Comparison of ENCODE assay signal across 20 cellular contexts in the genomic region with DNA sequence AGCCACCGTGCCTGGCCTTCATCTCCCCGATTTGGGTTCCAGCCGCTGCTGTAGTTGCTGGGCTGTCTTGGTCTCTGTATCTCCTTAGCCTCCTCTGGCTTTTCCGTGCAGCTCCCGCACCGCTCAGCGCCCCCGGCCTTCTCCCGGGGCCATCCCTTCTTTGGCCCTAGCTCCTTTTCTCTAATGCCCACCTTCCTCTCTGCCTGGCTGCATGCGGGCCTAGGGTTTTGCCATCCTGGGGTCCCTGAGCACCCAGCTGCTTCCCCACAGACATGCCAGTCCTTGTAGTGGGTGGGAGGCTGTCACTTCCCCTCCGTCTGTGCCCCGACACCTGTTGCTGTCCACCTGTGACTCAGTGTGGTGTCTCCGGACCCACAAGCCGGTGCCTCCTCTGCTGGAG. TPM values are rescaled to one million over a fixed set of nuclear protein-coding genes. Genes with fewer than 3 reads are reported as not detected.
"Had no signal": no experiment of that assay in that cellular context is flagged by ENCODE, and none has a peak within 500 bp of the region (broad histone marks: within the 10 kb centered on the region; RNA-seq: fewer than 3 reads in every experiment).

No MANE protein-coding gene starts in this region.

- H3K4me1 Mint-ChIP-seq: activated CD8-positive, alpha-beta memory T cell treated with anti-CD3 and anti-CD28 coated beads, Interleukin-2, amount 10 ng/mL, durations not matched to agents 7 days and 5 days; activated naive CD4-positive, alpha-beta T cell treated with anti-CD3 and anti-CD28 coated beads, Interleukin-2, amount 10 ng/mL, durations not matched to agents 7 days and 5 days had no signal

- H3K4me1 ChIP-seq: colonic mucosa, vagina had no signal

- H3K36me3 ChIP-seq: colonic mucosa, ovary, transverse colon, vagina had no signal

- H3K27ac ChIP-seq: colonic mucosa, ovary, transverse colon, vagina had no signal

- H3K4me3 ChIP-seq: colonic mucosa, ovary, transverse colon, vagina had no signal

- H3K9me3 Mint-ChIP-seq: activated CD4-positive, alpha-beta memory T cell treated with anti-CD3 and anti-CD28 coated beads for 36 hours; activated naive CD4-positive, alpha-beta T cell treated with anti-CD3 and anti-CD28 coated beads, Interleukin-2, amount 10 ng/mL, durations not matched to agents 7 days and 5 days; activated T-helper 2 cell treated with anti-CD3 and anti-CD28 coated beads, Interferon-gamma antibody, Interleukin-2, Interleukin-4, amounts not matched to agents 10 μg/mL and 5 μg/mL and 100 μg/mL, durations not matched to agents 14 hours and 24 hours and 36 hours; nephron had no signal

- DNase-seq: activated CD4-positive, alpha-beta memory T cell treated with anti-CD3 and anti-CD28 coated beads for 36 hours; activated CD4-positive, alpha-beta T cell treated with anti-CD3 and anti-CD28 coated beads for 1 hour; activated CD8-positive, alpha-beta memory T cell treated with anti-CD3 and anti-CD28 coated beads, Interleukin-2, amount 10 ng/mL, durations not matched to agents 7 days and 5 days; activated naive CD4-positive, alpha-beta T cell treated with anti-CD3 and anti-CD28 coated beads, Interleukin-2, amount 10 ng/mL, durations not matched to agents 7 days and 5 days; activated T-cell treated with anti-CD3 and anti-CD28 coated beads, Interleukin-2, amount 50 U/mL, for 1 hour; caudate nucleus; colonic mucosa; hippocampal formation; left ventricle myocardium superior; ovary; stimulated activated naive CD4-positive, alpha-beta T cell treated with Interleukin-2 at 50 U/mL for 16 hours; T-helper 1 cell; T1000; transverse colon had no signal

- H3K4me3 Mint-ChIP-seq: activated CD4-positive, alpha-beta memory T cell treated with anti-CD3 and anti-CD28 coated beads for 36 hours; activated CD8-positive, alpha-beta memory T cell treated with anti-CD3 and anti-CD28 coated beads, Interleukin-2, amount 10 ng/mL, durations not matched to agents 7 days and 5 days; activated naive CD4-positive, alpha-beta T cell treated with anti-CD3 and anti-CD28 coated beads, Interleukin-2, amount 10 ng/mL, durations not matched to agents 7 days and 5 days had no signal

- H3K27ac Mint-ChIP-seq: activated CD4-positive, alpha-beta memory T cell treated with anti-CD3 and anti-CD28 coated beads for 36 hours; activated CD8-positive, alpha-beta memory T cell treated with anti-CD3 and anti-CD28 coated beads, Interleukin-2, amount 10 ng/mL, durations not matched to agents 7 days and 5 days; activated naive CD4-positive, alpha-beta T cell treated with anti-CD3 and anti-CD28 coated beads, Interleukin-2, amount 10 ng/mL, durations not matched to agents 7 days and 5 days; activated T-helper 2 cell treated with anti-CD3 and anti-CD28 coated beads, Interferon-gamma antibody, Interleukin-2, Interleukin-4, amounts not matched to agents 10 μg/mL and 5 μg/mL and 100 μg/mL, durations not matched to agents 14 hours and 24 hours and 36 hours; nephron had no signal

- H3K27me3 Mint-ChIP-seq: activated CD4-positive, alpha-beta memory T cell treated with anti-CD3 and anti-CD28 coated beads for 36 hours; activated CD8-positive, alpha-beta memory T cell treated with anti-CD3 and anti-CD28 coated beads, Interleukin-2, amount 10 ng/mL, durations not matched to agents 7 days and 5 days had no signal

- H3K36me3 Mint-ChIP-seq: activated CD4-positive, alpha-beta memory T cell treated with anti-CD3 and anti-CD28 coated beads for 36 hours; activated CD8-positive, alpha-beta memory T cell treated with anti-CD3 and anti-CD28 coated beads, Interleukin-2, amount 10 ng/mL, durations not matched to agents 7 days and 5 days; activated naive CD4-positive, alpha-beta T cell treated with anti-CD3 and anti-CD28 coated beads, Interleukin-2, amount 10 ng/mL, durations not matched to agents 7 days and 5 days had no signal

- ATAC-seq: activated CD8-positive, alpha-beta memory T cell treated with anti-CD3 and anti-CD28 coated beads, Interleukin-2, amount 10 ng/mL, durations not matched to agents 7 days and 5 days; esophagus mucosa; left ventricle myocardium superior had no signal

- H3K9me3 ChIP-seq: colonic mucosa, ovary, transverse colon, vagina had no signal

- H3K27me3 ChIP-seq: colonic mucosa, ovary, transverse colon, vagina had no signal

RNA-seq across cellular contexts. Expression of gene KCNJ4, which starts 36.4 kb away (rescaled TPM):
- total RNA-seq: activated CD4-positive, alpha-beta memory T cell treated with anti-CD3 and anti-CD28 coated beads for 36 hours; activated CD8-positive, alpha-beta memory T cell treated with anti-CD3 and anti-CD28 coated beads, Interleukin-2, amount 10 ng/mL, durations not matched to agents 7 days and 5 days; activated T-helper 2 cell treated with anti-CD3 and anti-CD28 coated beads, Interferon-gamma antibody, Interleukin-2, Interleukin-4, amounts not matched to agents 10 μg/mL and 5 μg/mL and 100 μg/mL, durations not matched to agents 14 hours and 24 hours and 36 hours; colonic mucosa; esophagus mucosa; kidney epithelial cell; mesenteric fat pad; transverse colon; vagina had no signal
